Comparison of ENCODE assay signal across 17 cellular contexts in genomic region chr10:19705273-19705672, GRCh38.
DNase-seq lines count a peak whose midpoint lies in the region; ATAC-seq and TF ChIP-seq lines count a peak whose summit lies in the region.
"Had no signal": no experiment of that assay in that cellular context is flagged by ENCODE, and none has a peak within 500 bp of the region (broad histone marks: within the 10 kb centered on the region; RNA-seq: fewer than 3 reads in every experiment).

No MANE protein-coding gene starts in this region.

- H3K27ac Mint-ChIP-seq in nephron, result peak overlapping the region in 2 of 3 experiments; percentile 59 to 69
- H3K27ac Mint-ChIP-seq: CD4-positive, CD25-positive, alpha-beta regulatory T cell; CD8-positive, alpha-beta memory T cell had no signal

- H3K4me1 ChIP-seq in right atrium auricular region (no peaks in the 10 kb centered on the region), testis (no peaks in the 10 kb centered on the region)
- H3K4me1 ChIP-seq: BE2C, HAP-1 had no signal

- H3K36me3 ChIP-seq in right atrium auricular region, result no peaks in the 10 kb centered on the region
- H3K36me3 ChIP-seq in testis (ENCODE audit: low read depth, missing control alignments), result no peaks in the 10 kb centered on the region
- H3K36me3 ChIP-seq: BE2C, HAP-1 had no signal

- no peak for TF ChIP-seq CTCF in right atrium auricular region (IDR thresholded peaks at IDR 0.05)
- TF ChIP-seq CTCF in nephron (IDR thresholded peaks at IDR 0.05; ENCODE audit: unreplicated experiment in 3 of 3), result no peak
- TF ChIP-seq CTCF in testis (IDR thresholded peaks at IDR 0.05), result no peak

- 53 to 59% methylated on average over 6 of the region's 6 CpGs for WGBS in testis, 2 donors

- H3K36me3 Mint-ChIP-seq in nephron (ENCODE audit: low read depth), result no peaks in the 10 kb centered on the region
- H3K36me3 Mint-ChIP-seq: CD4-positive, CD25-positive, alpha-beta regulatory T cell; CD8-positive, alpha-beta memory T cell had no signal

- H3K27me3 Mint-ChIP-seq in nephron (ENCODE audit: low read depth), result no peaks in the 10 kb centered on the region
- H3K27me3 Mint-ChIP-seq: CD4-positive, CD25-positive, alpha-beta regulatory T cell; CD8-positive, alpha-beta memory T cell had no signal

- H3K27me3 ChIP-seq in right atrium auricular region, result no peaks in the 10 kb centered on the region
- no peaks in the 10 kb centered on the region for H3K27me3 ChIP-seq in testis
- H3K27me3 ChIP-seq: BE2C had no signal

- H3K4me1 Mint-ChIP-seq in nephron, result peaks cover 18% of the 10 kb centered on the region
- H3K4me1 Mint-ChIP-seq: CD4-positive, CD25-positive, alpha-beta regulatory T cell; CD8-positive, alpha-beta memory T cell had no signal

- H3K4me3 Mint-ChIP-seq in nephron, result no peak overlapping the region
- H3K4me3 Mint-ChIP-seq: CD4-positive, CD25-positive, alpha-beta regulatory T cell; CD8-positive, alpha-beta memory T cell had no signal

- no peaks in the 10 kb centered on the region for H3K9me3 ChIP-seq in right atrium auricular region
- no peaks in the 10 kb centered on the region for H3K9me3 ChIP-seq in testis
- H3K9me3 ChIP-seq: BE2C, HAP-1 had no signal

- H3K27ac ChIP-seq in right atrium auricular region (no peak overlapping the region), testis (no peak overlapping the region)

- intact Hi-C loops in Right ventricle myocardium superior (cut with DNase I), result no loop called here
- intact Hi-C loops in left ventricle myocardium superior (cut with micrococcal nuclease), result no loop called here
- intact Hi-C loops in testis (cut with DNase I; ENCODE audit: low total_unique reads), result no loop called here

- peak; percentile 49 for ATAC-seq in Right ventricle myocardium superior (ENCODE audit: poor library complexity)
- ATAC-seq in left ventricle myocardium superior, result peak; percentile 64
- ATAC-seq: GM12878 had no signal

- no peak for TF ChIP-seq POLR2A in testis (IDR thresholded peaks at IDR 0.05)

- no peak overlapping the region for H3K4me3 ChIP-seq in right atrium auricular region
- no peak overlapping the region for H3K4me3 ChIP-seq in testis
- H3K4me3 ChIP-seq: GM12878, HAP-1 had no signal

- H3K9me3 Mint-ChIP-seq in nephron, result peaks cover 5% of the 10 kb centered on the region

- DNase-seq in Right ventricle myocardium superior, result no peak
- no peak for DNase-seq in right atrium auricular region (ENCODE audit: low spot score)
- no peak for DNase-seq in left ventricle myocardium superior
- DNase-seq in testis, result peak; percentile 19
- DNase-seq in NCI-H187 treated with DMSO at 0.1 percent for 48 hours (lab: John Stamatoyannopoulos, UW), result no peak
- no peak for DNase-seq in NCI-H1105 (lab: John Stamatoyannopoulos, UW)
- DNase-seq: BE2C; C1 segment of cervical spinal cord; CD4-positive, CD25-positive, alpha-beta regulatory T cell; CD8-positive, alpha-beta memory T cell; COR-L47; DMS 273 treated with DMSO at 0.1 percent for 48 hours; DMS53; DND-41 had no signal
